Comparison of ENCODE assay signal across 1 cellular context in genomic region chr7:111083423-111083822, GRCh38.
TF ChIP-seq lines count a peak whose summit lies in the region.

No MANE protein-coding gene starts in this region.

TF ChIP-seq in GM12878, 131 proteins besides CTCF, POLR2A, EP300 and RAD21 (continued from another document and continues in another):
- TF ChIP-seq POLR2AphosphoS2 (IDR thresholded peaks at IDR 0.05; ENCODE audit: low read depth, low read length) (no peak), STAT1 (conservative IDR thresholded peaks at IDR 0.05) (no peak), SP1 (IDR thresholded peaks at IDR 0.05; ENCODE audit: low read depth, low read length) (peak; percentile 35), CBX5 (IDR thresholded peaks at IDR 0.05; ENCODE audit: low read depth) (peak; percentile 92), USF1 (IDR thresholded peaks at IDR 0.05; ENCODE audit: borderline replicate concordance, extremely low read length, insufficient read depth, low read depth, low read length) (no peak), NR2C2 (IDR thresholded peaks at IDR 0.05; ENCODE audit: borderline replicate concordance, control insufficient read depth, insufficient read length, low read depth) (no peak), ZNF687 (IDR thresholded peaks at IDR 0.05) (0 out of 2 replicates have a peak, but pooled peaks have one; percentile 25), DPF2 (IDR thresholded peaks at IDR 0.05) (peak; percentile 89), BHLHE40 (IDR thresholded peaks at IDR 0.05; ENCODE audit: borderline replicate concordance in 1 of 2, low read depth in 2 of 2, low read length in 1 of 2) (peak; percentile 70 to 81; a peak in 3 of 4 replicates), YY1 (IDR thresholded peaks at IDR 0.05; ENCODE audit: low read depth, low read length) (peak; percentile 44; the same call in 1 of the 2 replicates), SMC3 (IDR thresholded peaks at IDR 0.05; ENCODE audit: borderline replicate concordance, low read length) (no peak; the same call in 1 of the 2 replicates), IRF4 (IDR thresholded peaks at IDR 0.05; ENCODE audit: low read depth, low read length) (peak; percentile 76; the same call in 1 of the 2 replicates), MEF2A (IDR thresholded peaks at IDR 0.05; ENCODE audit: insufficient read depth, low read depth, low read length) (peak; percentile 84), STAT3 (IDR thresholded peaks at IDR 0.05; ENCODE audit: low read depth, low read length) (0 out of 2 replicates have a peak, but pooled peaks have one; percentile 63), TAF1 (IDR thresholded peaks at IDR 0.05; ENCODE audit: borderline replicate concordance, low read depth, low read length) (no peak), SIX5 (IDR thresholded peaks at IDR 0.05; ENCODE audit: low read depth, low read length, severe bottlenecking) (no peak), BRCA1 (IDR thresholded peaks at IDR 0.05; ENCODE audit: low read depth, low read length) (no peak), ZNF384 (IDR thresholded peaks at IDR 0.05; ENCODE audit: borderline replicate concordance, low read depth, low read length) (no peak), BACH1 (IDR thresholded peaks at IDR 0.05; ENCODE audit: borderline replicate concordance) (peak; percentile 89), CBFB (IDR thresholded peaks at IDR 0.05; ENCODE audit: low read depth) (peak; percentile 56; the same call in 1 of the 2 replicates), ATF3 (IDR thresholded peaks at IDR 0.05; ENCODE audit: borderline replicate concordance, extremely low read depth, low read depth, low read length) (no peak), ZSCAN29 (IDR thresholded peaks at IDR 0.05) (peak; percentile 72; the same call in 1 of the 2 replicates), FOS (IDR thresholded peaks at IDR 0.05; ENCODE audit: borderline replicate concordance, extremely low read depth, insufficient read length) (no peak), EED (IDR thresholded peaks at IDR 0.05; ENCODE audit: low read depth) (peak; percentile 71), RELB (IDR thresholded peaks at IDR 0.05; ENCODE audit: low read depth) (peak; percentile 73; the same call in 1 of the 2 replicates), GABPA (IDR thresholded peaks at IDR 0.05; ENCODE audit: low read depth) (peak; percentile 36; the same call in 1 of the 2 replicates), SMAD1 (IDR thresholded peaks at IDR 0.05; ENCODE audit: low read depth, partially characterized antibody) (no peak), E2F8 (IDR thresholded peaks at IDR 0.05; ENCODE audit: low read depth, partially characterized antibody) (no peak), ZBTB33 (IDR thresholded peaks at IDR 0.05) (no peak), YBX1 (IDR thresholded peaks at IDR 0.05) (no peak), PKNOX1 (IDR thresholded peaks at IDR 0.05) (no peak), ZBTB40 (IDR thresholded peaks at IDR 0.05; ENCODE audit: borderline replicate concordance) (no peak), ZNF207 (IDR thresholded peaks at IDR 0.05; ENCODE audit: borderline replicate concordance) (no peak), NFXL1 (IDR thresholded peaks at IDR 0.05; ENCODE audit: borderline replicate concordance) (no peak), ZNF217 (IDR thresholded peaks at IDR 0.05) (peak; percentile 96), TARDBP (IDR thresholded peaks at IDR 0.05; ENCODE audit: borderline replicate concordance) (no peak), ZNF24 (IDR thresholded peaks at IDR 0.05) (peak; percentile 34; the same call in 1 of the 2 replicates), MTA2 (IDR thresholded peaks at IDR 0.05; ENCODE audit: low read depth) (peak; percentile 84), E2F4 (IDR thresholded peaks at IDR 0.05; ENCODE audit: low read depth, low read length) (no peak), TCF12 (IDR thresholded peaks at IDR 0.05; ENCODE audit: low read depth, low read length) (peak; percentile 64; the same call in 1 of the 2 replicates), KDM1A (IDR thresholded peaks at IDR 0.05; ENCODE audit: borderline replicate concordance) (no peak), EZH2 (IDR thresholded peaks at IDR 0.05; ENCODE audit: borderline replicate concordance, control insufficient read depth, low read depth, low read length) (no peak)
